ENCODE assay signal across 19 cellular contexts in genomic region chr10:53361936-53362335, GRCh38.
"Had no signal": no experiment of that assay in that cellular context is flagged by ENCODE, and none has a peak within 500 bp of the region (broad histone marks: within the 10 kb centered on the region; RNA-seq: fewer than 3 reads in every experiment).

No MANE protein-coding gene starts in this region.

- H3K27me3 ChIP-seq: esophagus muscularis mucosa, gastrocnemius medialis, left lung, right atrium auricular region, suprapubic skin, tibial nerve had no signal

- H3K27ac ChIP-seq: esophagus muscularis mucosa, gastrocnemius medialis, heart right ventricle, left lung, lower lobe of right lung, right atrium auricular region, suprapubic skin, tibial nerve had no signal

- H3K4me1 ChIP-seq: esophagus muscularis mucosa, gastrocnemius medialis, heart right ventricle, left lung, lower lobe of right lung, right atrium auricular region, suprapubic skin, tibial nerve had no signal

- H3K4me1 Mint-ChIP-seq: naive B cell; nephron; stimulated activated effector memory CD8-positive, alpha-beta T cell treated with anti-CD3 and anti-CD28 coated beads, Interleukin-12 subunit alpha, Interleukin-12 subunit beta, amount 100 ng/mL, for 72 hours had no signal

- DNase-seq: effector memory CD4-positive, alpha-beta T cell; gastrocnemius medialis; heart right ventricle; hypothalamus; islet precursor cell; left lung; lower lobe of right lung; mesenchymal stem cell; naive B cell; posterior cingulate gyrus; small intestine; stimulated activated CD4-positive, alpha-beta T cell treated with anti-CD3 and anti-CD28 coated beads, Interleukin-2, amount 100 ng/mL, for 48 hours; stimulated activated naive CD8-positive, alpha-beta T cell treated with anti-CD3 and anti-CD28 coated beads, Interleukin-15, Interleukin-2, amounts not matched to agents 100 U/mL and 50 U/mL, for 24 hours had no signal

- H3K4me3 Mint-ChIP-seq: naive B cell; nephron; stimulated activated effector memory CD8-positive, alpha-beta T cell treated with anti-CD3 and anti-CD28 coated beads, Interleukin-12 subunit alpha, Interleukin-12 subunit beta, amount 100 ng/mL, for 72 hours had no signal

- H3K4me3 ChIP-seq: esophagus muscularis mucosa, gastrocnemius medialis, heart right ventricle, left lung, lower lobe of right lung, right atrium auricular region, suprapubic skin, tibial nerve had no signal

- ATAC-seq: gastrocnemius medialis; heart right ventricle; left lung; lower lobe of right lung; stimulated activated effector memory CD8-positive, alpha-beta T cell treated with anti-CD3 and anti-CD28 coated beads, Interleukin-12 subunit alpha, Interleukin-12 subunit beta, amount 100 ng/mL, for 72 hours; stimulated activated naive CD8-positive, alpha-beta T cell treated with anti-CD3 and anti-CD28 coated beads, Interleukin-15, Interleukin-2, amounts not matched to agents 100 U/mL and 50 U/mL, for 24 hours had no signal

- H3K9me3 ChIP-seq: esophagus muscularis mucosa, heart right ventricle, lower lobe of right lung, right atrium auricular region, suprapubic skin, tibial nerve had no signal

- H3K27ac Mint-ChIP-seq: naive B cell; nephron; stimulated activated effector memory CD8-positive, alpha-beta T cell treated with anti-CD3 and anti-CD28 coated beads, Interleukin-12 subunit alpha, Interleukin-12 subunit beta, amount 100 ng/mL, for 72 hours had no signal

- H3K36me3 Mint-ChIP-seq: naive B cell; stimulated activated effector memory CD8-positive, alpha-beta T cell treated with anti-CD3 and anti-CD28 coated beads, Interleukin-12 subunit alpha, Interleukin-12 subunit beta, amount 100 ng/mL, for 72 hours had no signal

- H3K36me3 ChIP-seq: esophagus muscularis mucosa, gastrocnemius medialis, heart right ventricle, left lung, lower lobe of right lung, right atrium auricular region, suprapubic skin, tibial nerve had no signal

- H3K27me3 Mint-ChIP-seq: naive B cell had no signal
